1 cellular context compared by ENCODE assay signal in genomic region chr10:79124066-79124465, GRCh38.
TF ChIP-seq lines count a peak whose summit lies in the region.

No MANE protein-coding gene starts in this region.

TF ChIP-seq in K562, 482 proteins besides CTCF, POLR2A, EP300 and RAD21 (continued from another document):
- TF ChIP-seq ELK1 (CRISPR knock-in tag; IDR thresholded peaks at IDR 0.05), result no peak
- no peak for TF ChIP-seq RBM17 (IDR thresholded peaks at IDR 0.05; ENCODE audit: borderline replicate concordance, low read depth, low read length)
- TF ChIP-seq CHD4 (IDR thresholded peaks at IDR 0.05; ENCODE audit: insufficient read depth, insufficient replicate concordance, low read depth, low read length, poor library complexity, severe bottlenecking), result peak; percentile 58
- no peak for TF ChIP-seq ZNF398 (CRISPR knock-in tag; IDR thresholded peaks at IDR 0.05)
TF ChIP-seq in K562: peak in this region for 25.
